8 cellular contexts compared by ENCODE assay signal in the genomic region with DNA sequence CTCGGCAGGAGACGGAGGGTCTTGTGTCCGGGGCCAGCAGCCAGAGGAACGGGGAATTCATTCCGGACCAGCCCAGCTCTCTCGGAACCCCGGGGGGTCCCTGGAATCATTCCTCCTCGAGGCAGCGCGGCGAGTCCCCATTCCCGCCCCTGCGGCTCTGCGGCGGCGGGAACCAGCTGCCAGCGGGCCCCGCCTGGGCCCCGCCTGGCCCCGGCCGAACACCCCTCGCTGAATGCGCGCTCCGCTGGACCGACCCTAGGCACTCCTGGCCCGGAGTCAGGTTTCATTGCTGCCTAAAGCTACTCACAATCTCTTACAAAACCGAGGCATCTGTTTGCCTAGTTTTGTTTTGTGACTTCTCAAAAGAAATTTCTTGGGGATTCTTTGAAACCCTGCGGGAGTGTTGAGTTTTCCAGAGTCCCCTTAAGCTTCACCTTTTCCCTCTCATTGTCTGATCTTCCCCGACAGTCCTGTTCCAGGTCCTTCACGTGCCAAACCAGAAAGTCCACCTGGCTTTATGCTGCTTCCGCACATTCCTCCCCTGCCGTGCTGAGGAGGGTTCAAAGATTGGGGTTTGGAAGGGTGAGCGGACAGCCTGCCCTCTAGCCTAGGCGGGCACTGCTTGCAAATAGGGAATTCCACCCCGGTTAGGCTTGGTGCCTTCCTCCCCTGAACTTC. TPM values are rescaled to one million over a fixed set of nuclear protein-coding genes. Genes with fewer than 3 reads are reported as not detected.
DNase-seq lines count a peak whose midpoint lies in the region; ATAC-seq and TF ChIP-seq lines count a peak whose summit lies in the region.

No MANE protein-coding gene starts in this region.

- H3K27ac ChIP-seq in iPS DF 6.9 (ENCODE audit: low read length) (no peak overlapping the region), gastrocnemius medialis (peak overlapping the region; percentile 84 to 97 (median 96))

- H3K4me3 ChIP-seq in GM12864 (ENCODE audit: low read depth, low read length) = peak overlapping the region; percentile 86
- peak overlapping the region; percentile 90 for H3K4me3 ChIP-seq in adipocyte (ENCODE audit: low read length)
- H3K4me3 ChIP-seq in iPS DF 6.9 (ENCODE audit: low read length) = peak overlapping the region; percentile 86; the same call in 1 of the 2 replicates
- H3K4me3 ChIP-seq in gastrocnemius medialis = peak overlapping the region; percentile 70 to 97 (median 90)

- in situ Hi-C loops in gastrocnemius medialis (cut with MboI; ENCODE audit: low sequenced_read_pairs in 4 of 4) = no loop called here

- peak overlapping the region; percentile 95 for H3K9ac ChIP-seq in adipocyte (ENCODE audit: low read length)

- H3K9me3 ChIP-seq in adipocyte (ENCODE audit: control insufficient read depth, low read length) (no peaks in the 10 kb centered on the region), iPS DF 6.9 (ENCODE audit: control insufficient read depth, insufficient read depth, low read length) (no peaks in the 10 kb centered on the region), gastrocnemius medialis (no peaks in the 10 kb centered on the region)

- TF ChIP-seq CTCF in GM12864 (IDR thresholded peaks at IDR 0.05; ENCODE audit: low read depth, low read length, missing control alignments) = no peak
- TF ChIP-seq CTCF in gastrocnemius medialis (IDR thresholded peaks at IDR 0.05 in 4 of 5, conservative IDR thresholded peaks at IDR 0.05 in 1 of 5) = no peak

- ATAC-seq in GM21737 (IDR thresholded peaks at IDR 0.05; ENCODE audit: unreplicated experiment) = peak; percentile 24
- ATAC-seq in gastrocnemius medialis = peak; percentile 46 to 50

- H3K36me3 ChIP-seq in adipocyte (ENCODE audit: control insufficient read depth, insufficient read depth, low read length, severe bottlenecking) = no peaks in the 10 kb centered on the region
- no peaks in the 10 kb centered on the region for H3K36me3 ChIP-seq in iPS DF 6.9 (ENCODE audit: control insufficient read depth, insufficient read depth, low read length)
- H3K36me3 ChIP-seq in gastrocnemius medialis = no peaks in the 10 kb centered on the region

- TF ChIP-seq POLR2A in gastrocnemius medialis (IDR thresholded peaks at IDR 0.05) = no peak

- H3K27me3 ChIP-seq in adipocyte (replicated peaks; ENCODE audit: control insufficient read depth, insufficient read depth, low read length) (no peaks in the 10 kb centered on the region), iPS DF 6.9 (ENCODE audit: control insufficient read depth, insufficient read depth, low read length) (peaks cover 9% of the 10 kb centered on the region; the same call in 1 of the 2 replicates), gastrocnemius medialis (no peaks in the 10 kb centered on the region)

- DNase-seq in GM12864 (ENCODE audit: low read depth) = no peak
- peak; percentile 54 for DNase-seq in LHCN-M2 (ENCODE audit: low read depth)
- peak; percentile 80 for DNase-seq in adipocyte (ENCODE audit: low read depth)
- no peak for DNase-seq in iPS DF 6.9 (ENCODE audit: low read depth, low spot score)
- DNase-seq in gastrocnemius medialis = peak in 1 of 2 donors; percentile 48
- DNase-seq in SHP77 treated with DMSO at 0.1 percent for 48 hours (lab: John Stamatoyannopoulos, UW) = no peak
- no peak for DNase-seq in inferior parietal cortex (ENCODE audit: extremely low spot score)

- intact Hi-C loops in gastrocnemius medialis (cut with DNase I; ENCODE audit: low total_unique reads) = loop anchor here (2.0 to 10.0 kb wide), 4 partner anchors 24 to 710 kb away; a partner anchor contains a TSS

- peaks cover 43% of the 10 kb centered on the region for H3K4me1 ChIP-seq in adipocyte (ENCODE audit: control insufficient read depth, insufficient read depth, low read length)
- H3K4me1 ChIP-seq in iPS DF 6.9 (ENCODE audit: control insufficient read depth, insufficient read depth, low read length) = peaks cover 3% of the 10 kb centered on the region; the same call in 1 of the 2 replicates
- peaks cover 22 to 48% of the 10 kb centered on the region in 2 donors for H3K4me1 ChIP-seq in gastrocnemius medialis

- no CpG with 5 or more reads among the region's 36 CpGs for WGBS in iPS DF 6.9 (ENCODE audit: insufficient coverage, insufficient read length)

RNA-seq across cellular contexts. Expression of a gene that starts 0.8 kb away (rescaled TPM):
- total RNA-seq in LHCN-M2 (2014; rRNA removed) (27.1 and 28.9 TPM in 2 replicates), gastrocnemius medialis (10 to 100 TPM; 22.1 to 34.6 (median 28.0) TPM)
- 20.1 TPM for polyA plus RNA-seq in LHCN-M2 (2012)

RNA-seq across cellular contexts. Expression of a gene that starts 48.7 kb away (rescaled TPM):
- total RNA-seq in LHCN-M2 (2014; rRNA removed) = 7.4 and 9.1 TPM in 2 replicates
- 2.9 TPM for polyA plus RNA-seq in LHCN-M2 (2012)
- total RNA-seq in gastrocnemius medialis = 1 to 10 TPM; 5.2 to 9.1 (median 5.5) TPM

Comparison
In these comparisons a context has a peak if more than half of its experiments do, and no peak if none do; other contexts are left out.
1. DNase-seq: peak in LHCN-M2 (single experiment) and adipocyte (single experiment); none in GM12864 (single experiment), iPS DF 6.9 (single experiment), SHP77 treated with DMSO at 0.1 percent for 48 hours (single experiment) and inferior parietal cortex (single experiment).
2. Peak in every context shown above with its lines, with median percentiles within 50 percentile points of each other: H3K4me3 ChIP-seq.